Comparison of ENCODE assay signal across 21 cellular contexts in genomic region chr3:126353694-126354321, GRCh38. TPM values are rescaled to one million over a fixed set of nuclear protein-coding genes. Genes with fewer than 3 reads are reported as not detected.
DNase-seq lines count a peak whose midpoint lies in the region; ATAC-seq and TF ChIP-seq lines count a peak whose summit lies in the region.
"Had no signal": no experiment of that assay in that cellular context is flagged by ENCODE, and none has a peak within 500 bp of the region (broad histone marks: within the 10 kb centered on the region; RNA-seq: fewer than 3 reads in every experiment).

No MANE protein-coding gene starts in this region.

- no peak overlapping the region for H4K8ac ChIP-seq in neuronal stem cell (ENCODE audit: low read depth, low read length)

- no peak overlapping the region for H3K4me3 Mint-ChIP-seq in glutamatergic neuron (ENCODE audit: unreplicated experiment)
- H3K4me3 Mint-ChIP-seq in CD8-positive, alpha-beta memory T cell, result peak overlapping the region in 1 of 7 donors; percentile 62
- H3K4me3 Mint-ChIP-seq: activated CD4-positive, alpha-beta T cell treated with anti-CD3 and anti-CD28 coated beads, Interleukin-2, amount 10 ng/mL, durations not matched to agents 7 days and 5 days; activated naive CD4-positive, alpha-beta T cell treated with anti-CD3 and anti-CD28 coated beads, Interleukin-2, amount 50 U/mL, for 24 hours had no signal

- ATAC-seq in thoracic aorta (ENCODE audit: insufficient number of reproducible peaks, low FRiP score, low read depth) (no peak), esophagus mucosa (no peak)

- H2BK5ac ChIP-seq in neuronal stem cell (ENCODE audit: low read length), result no peak overlapping the region

- H3K9me3 ChIP-seq in neuronal stem cell (replicated peaks in 1 of 2; ENCODE audit: control insufficient read depth in 2 of 2, insufficient read depth in 1 of 2, low read depth in 1 of 2, low read length in 2 of 2) (peaks cover 3 to 4% of the 10 kb centered on the region in 2 donors), thoracic aorta (no peaks in the 10 kb centered on the region)
- H3K9me3 ChIP-seq in CD8-positive, alpha-beta memory T cell (ENCODE audit: low read length), result no peaks in the 10 kb centered on the region
- H3K9me3 ChIP-seq: SK-N-SH had no signal

- no peak overlapping the region for H2AK5ac ChIP-seq in neuronal stem cell (ENCODE audit: low read depth, low read length)

- H3K27ac ChIP-seq in neuronal stem cell (replicated peaks; ENCODE audit: low read length) (no peak overlapping the region), thoracic aorta (peak overlapping the region in 1 of 2 donors; percentile 5)
- no peak overlapping the region for H3K27ac ChIP-seq in CD8-positive, alpha-beta memory T cell (ENCODE audit: low read depth, low read length)
- H3K27ac ChIP-seq: HL-60, neural progenitor cell had no signal

- H3K4me1 ChIP-seq in neuronal stem cell (ENCODE audit: control insufficient read depth in 2 of 2, insufficient read depth in 1 of 2, low read depth in 1 of 2, low read length in 2 of 2) (peaks cover 13 to 14% of the 10 kb centered on the region in 2 donors), thoracic aorta (ENCODE audit: control insufficient read depth in 1 of 2, low read depth in 2 of 2) (peaks cover 25 to 77% of the 10 kb centered on the region in 2 donors)
- H3K4me1 ChIP-seq in CD8-positive, alpha-beta memory T cell (ENCODE audit: insufficient read depth, low read length), result no peaks in the 10 kb centered on the region

- DNase-seq in glutamatergic neuron, result peak; percentile 14
- no peak for DNase-seq in neuronal stem cell (ENCODE audit: low spot score)
- DNase-seq in thoracic aorta (ENCODE audit: low spot score), result no peak
- DNase-seq in CD8-positive, alpha-beta memory T cell, result no peak
- DNase-seq in AG08396 (ENCODE audit: low spot score), result no peak
- DNase-seq: activated CD4-positive, alpha-beta T cell treated with anti-CD3 and anti-CD28 coated beads, Interleukin-2, amount 10 ng/mL, durations not matched to agents 7 days and 5 days; AML-193; DMS 273 treated with DMSO at 0.1 percent for 48 hours; effector CD4-positive, alpha-beta T cell; KBM-7; mammary epithelial cell; NCI-H1436; NCI-H510A; SK-N-SH; stimulated activated CD4-positive, alpha-beta T cell treated with anti-CD3 and anti-CD28 coated beads, Interleukin-4, amount 100 ng/mL, for 4 hours had no signal

- no peak overlapping the region for H3K18ac ChIP-seq in neuronal stem cell (ENCODE audit: low read length)

- H3K36me3 ChIP-seq in neuronal stem cell (replicated peaks in 1 of 2; ENCODE audit: control insufficient read depth in 2 of 2, insufficient read depth in 2 of 2, low read length in 2 of 2) (peaks cover 0 to 9% of the 10 kb centered on the region in 2 donors), thoracic aorta (peaks cover 46% of the 10 kb centered on the region)
- H3K36me3 ChIP-seq in CD8-positive, alpha-beta memory T cell (ENCODE audit: insufficient read depth, low read length), result no peaks in the 10 kb centered on the region
- H3K36me3 ChIP-seq: neural progenitor cell had no signal

- CTCF ChIA-PET in CD8-positive, alpha-beta memory T cell (lab: Charles Lee), result no interaction called here

- no peak overlapping the region for H2BK120ac ChIP-seq in neuronal stem cell (ENCODE audit: low read depth, low read length)

- no CpG with 5 or more reads among the region's 8 CpGs for WGBS in neuronal stem cell (ENCODE audit: extremely low coverage in 2 of 2, insufficient read length in 2 of 2, insufficient replicate concordance in 1 of 2), 2 donors

- POLR2A ChIA-PET in CD8-positive, alpha-beta memory T cell (lab: Charles Lee), result no interaction called here

- no peak overlapping the region for H2BK15ac ChIP-seq in neuronal stem cell (ENCODE audit: low read length)

- H3K4ac ChIP-seq in neuronal stem cell (ENCODE audit: low read length), result no peak overlapping the region

- H3K14ac ChIP-seq in neuronal stem cell (ENCODE audit: low read length), result peak overlapping the region; percentile 21

- H2BK12ac ChIP-seq in neuronal stem cell (ENCODE audit: low read length), result no peak overlapping the region

- peaks cover 9% of the 10 kb centered on the region for H3K4me1 Mint-ChIP-seq in glutamatergic neuron (ENCODE audit: low read depth, unreplicated experiment)
- H3K4me1 Mint-ChIP-seq in CD8-positive, alpha-beta memory T cell, result peaks cover 17 to 21% (median 17%) of the 10 kb centered on the region in 3 donors

- peaks cover 6% of the 10 kb centered on the region for H3K27me3 Mint-ChIP-seq in glutamatergic neuron (ENCODE audit: unreplicated experiment)
- H3K27me3 Mint-ChIP-seq in CD8-positive, alpha-beta memory T cell, result peaks cover 20 to 26% of the 10 kb centered on the region in 2 donors

- H3K79me1 ChIP-seq in neuronal stem cell (ENCODE audit: low read depth, low read length), result peaks cover 7% of the 10 kb centered on the region

- H2AFZ ChIP-seq in neuronal stem cell (ENCODE audit: low read length), result no peak overlapping the region
- H2AFZ ChIP-seq: neural progenitor cell had no signal

- H3K4me2 ChIP-seq in neuronal stem cell (ENCODE audit: insufficient read depth, low read length, poor library complexity, severe bottlenecking), result no peak overlapping the region
- H3K4me2 ChIP-seq: neural progenitor cell, SK-N-SH had no signal

- TF ChIP-seq POLR2A in Raji (IDR thresholded peaks at IDR 0.05; ENCODE audit: insufficient read depth, low read depth, low read length), result 0 out of 2 replicates have a peak, but pooled peaks have one; percentile 5

- no peaks in the 10 kb centered on the region for H3K36me3 Mint-ChIP-seq in glutamatergic neuron (ENCODE audit: unreplicated experiment)
- H3K36me3 Mint-ChIP-seq in CD8-positive, alpha-beta memory T cell, result peaks cover 0 to 2% (median 0%) of the 10 kb centered on the region in 3 donors
- H3K36me3 Mint-ChIP-seq: activated naive CD4-positive, alpha-beta T cell treated with anti-CD3 and anti-CD28 coated beads, Interleukin-2, amount 50 U/mL, for 24 hours; neural progenitor cell had no signal

- TF ChIP-seq CTCF in glutamatergic neuron (IDR thresholded peaks at IDR 0.05; ENCODE audit: partially characterized antibody, unreplicated experiment) (no peak), thoracic aorta (IDR thresholded peaks at IDR 0.05) (no peak)

- H3K9me3 Mint-ChIP-seq in glutamatergic neuron (ENCODE audit: unreplicated experiment), result peaks cover 1% of the 10 kb centered on the region
- no peaks in the 10 kb centered on the region for H3K9me3 Mint-ChIP-seq in CD8-positive, alpha-beta memory T cell
- H3K9me3 Mint-ChIP-seq: activated CD4-positive, alpha-beta T cell treated with anti-CD3 and anti-CD28 coated beads, Interleukin-2, amount 10 ng/mL, durations not matched to agents 7 days and 5 days; activated naive CD4-positive, alpha-beta T cell treated with anti-CD3 and anti-CD28 coated beads, Interleukin-2, amount 50 U/mL, for 24 hours; neural progenitor cell had no signal

- H3K9ac ChIP-seq in neuronal stem cell (ENCODE audit: low read depth, low read length, poor library complexity), result no peak overlapping the region
- H3K9ac ChIP-seq: neural progenitor cell, SK-N-SH had no signal

- H3K23ac ChIP-seq in neuronal stem cell (ENCODE audit: low read depth, low read length, poor library complexity), result no peak overlapping the region

- no peak overlapping the region for H3K4me3 ChIP-seq in neuronal stem cell (ENCODE audit: low read length in 2 of 2)
- H3K4me3 ChIP-seq in thoracic aorta, result peak overlapping the region; percentile 84
- H3K4me3 ChIP-seq in CD8-positive, alpha-beta memory T cell (ENCODE audit: low read length), result no peak overlapping the region
- H3K4me3 ChIP-seq: neural progenitor cell had no signal

- no peak overlapping the region for H3K27ac Mint-ChIP-seq in glutamatergic neuron (ENCODE audit: unreplicated experiment)
- H3K27ac Mint-ChIP-seq in CD8-positive, alpha-beta memory T cell, result peak overlapping the region in 1 of 8 donors; percentile 40
- H3K27ac Mint-ChIP-seq: activated CD4-positive, alpha-beta T cell treated with anti-CD3 and anti-CD28 coated beads, Interleukin-2, amount 10 ng/mL, durations not matched to agents 7 days and 5 days; activated naive CD4-positive, alpha-beta T cell treated with anti-CD3 and anti-CD28 coated beads, Interleukin-2, amount 50 U/mL, for 24 hours had no signal

- peaks cover 0 to 9% (median 8%) of the 10 kb centered on the region in 3 experiments for H3K27me3 ChIP-seq in neuronal stem cell (ENCODE audit: control insufficient read depth in 3 of 3, insufficient read depth in 3 of 3, low read depth in 1 of 3, low read length in 3 of 3)
- no peaks in the 10 kb centered on the region for H3K27me3 ChIP-seq in thoracic aorta (replicated peaks; ENCODE audit: insufficient read depth)
- peaks cover 14% of the 10 kb centered on the region for H3K27me3 ChIP-seq in CD8-positive, alpha-beta memory T cell (ENCODE audit: insufficient read depth, low read length, poor library complexity, severe bottlenecking)

- no peak overlapping the region for H4K91ac ChIP-seq in neuronal stem cell (ENCODE audit: low read depth, low read length, poor library complexity)

RNA-seq across cellular contexts. Expression of gene KLF15, which starts 3.4 kb away (rescaled TPM):
- total RNA-seq in glutamatergic neuron (ENCODE audit: unreplicated experiment) (0.74 TPM), thoracic aorta (10 to 100 TPM; 55.7 to 90.2 TPM), esophagus mucosa (0.60 TPM)
- polyA plus RNA-seq in neuronal stem cell (2013, experiment 1 of 2), result 6.0 TPM
- 5.6 TPM for polyA plus RNA-seq in neuronal stem cell (2013, experiment 2 of 2)
- total RNA-seq in CD8-positive, alpha-beta memory T cell, result under 1 TPM; 0.11 to 0.18 TPM
- not detected for polyA plus RNA-seq in CD8-positive, alpha-beta memory T cell
- total RNA-seq: activated CD4-positive, alpha-beta T cell treated with anti-CD3 and anti-CD28 coated beads, Interleukin-2, amount 10 ng/mL, durations not matched to agents 7 days and 5 days had no signal

RNA-seq across cellular contexts. Expression of gene CFAP100, which starts 40.9 kb away (rescaled TPM):
- not detected for total RNA-seq in glutamatergic neuron (ENCODE audit: unreplicated experiment)
- polyA plus RNA-seq in neuronal stem cell (2013, experiment 1 of 2), result 3.9 TPM
- polyA plus RNA-seq in neuronal stem cell (2013, experiment 2 of 2), result 2.8 TPM
- not detected for total RNA-seq in thoracic aorta
- not detected for total RNA-seq in esophagus mucosa
- total RNA-seq in CD8-positive, alpha-beta memory T cell, result not detected
- not detected for polyA plus RNA-seq in CD8-positive, alpha-beta memory T cell
- total RNA-seq: activated CD4-positive, alpha-beta T cell treated with anti-CD3 and anti-CD28 coated beads, Interleukin-2, amount 10 ng/mL, durations not matched to agents 7 days and 5 days; bronchial epithelial cell; mammary epithelial cell had no signal
- polyA plus RNA-seq: mammary epithelial cell, SK-N-SH had no signal

Comparison
In these comparisons a context has a peak if more than half of its experiments do, and no peak if none do; other contexts are left out.
1. RNA of gene KLF15, which starts 3.4 kb away (total RNA-seq): 55.7 to 90.2 TPM in thoracic aorta; 0.74 TPM in glutamatergic neuron (single experiment), 0.60 TPM in esophagus mucosa (single experiment) and 0.11 to 0.18 TPM in CD8-positive, alpha-beta memory T cell; every median in the first group is over 10 times any median in the second.